ENCODE assay signal across 16 cellular contexts in genomic region chr22:44379817-44380560, GRCh38.
"Had no signal": no experiment of that assay in that cellular context is flagged by ENCODE, and none has a peak within 500 bp of the region (broad histone marks: within the 10 kb centered on the region; RNA-seq: fewer than 3 reads in every experiment).

No MANE protein-coding gene starts in this region.

- H3K4me3 ChIP-seq: SJSA1 had no signal

- H3K4me1 ChIP-seq: SJSA1 had no signal

- H3K4me1 Mint-ChIP-seq: activated CD4-positive, alpha-beta T cell treated with anti-CD3 and anti-CD28 coated beads, Interleukin-2, amount 10 ng/mL, durations not matched to agents 24 days and 14 days; activated naive CD8-positive, alpha-beta T cell treated with anti-CD3 and anti-CD28 coated beads, Interleukin-2, amount 10 ng/mL, durations not matched to agents 7 days and 5 days; naive thymus-derived CD4-positive, alpha-beta T cell had no signal

- H3K27ac ChIP-seq: SJSA1 had no signal

- H3K4me3 Mint-ChIP-seq: activated CD4-positive, alpha-beta T cell treated with anti-CD3 and anti-CD28 coated beads, Interleukin-2, amount 10 ng/mL, durations not matched to agents 24 days and 14 days; activated CD8-positive, alpha-beta T cell treated with anti-CD3 and anti-CD28 coated beads, Interleukin-2, amount 10 ng/mL, durations not matched to agents 7 days and 5 days; activated naive CD8-positive, alpha-beta T cell treated with anti-CD3 and anti-CD28 coated beads, Interleukin-2, amount 10 ng/mL, durations not matched to agents 7 days and 5 days; activated T-cell treated with anti-CD3 and anti-CD28 coated beads, Interleukin-2, amount 50 U/mL, for 72 hours; naive thymus-derived CD4-positive, alpha-beta T cell; T-helper 2 cell treated with Interferon-gamma antibody and Interleukin-4, amounts not matched to agents 5 μg/mL and 100 μg/mL, for 36 hours had no signal

- DNase-seq: activated CD4-positive, alpha-beta T cell treated with anti-CD3 and anti-CD28 coated beads, Interleukin-2, amount 10 ng/mL, durations not matched to agents 24 days and 14 days; activated CD4-positive, CD25-positive, alpha-beta regulatory T cell; activated CD8-positive, alpha-beta memory T cell treated with anti-CD3 and anti-CD28 coated beads, Interleukin-2, amount 50 U/mL, for 4 hours; activated CD8-positive, alpha-beta T cell treated with anti-CD3 and anti-CD28 coated beads, Interleukin-2, amount 10 ng/mL, durations not matched to agents 7 days and 5 days; activated gamma-delta T cell treated with Interleukin-2 at 50 U/mL for 16 hours; activated naive CD8-positive, alpha-beta T cell treated with anti-CD3 and anti-CD28 coated beads, Interleukin-2, amount 10 ng/mL, durations not matched to agents 7 days and 5 days; activated T-cell treated with anti-CD3 and anti-CD28 coated beads, Interleukin-2, amount 50 U/mL, for 72 hours; naive thymus-derived CD4-positive, alpha-beta T cell; retina; stimulated activated CD4-positive, alpha-beta T cell treated with anti-CD3 and anti-CD28 coated beads, Interleukin-4, amount 100 ng/mL, for 24 hours; stimulated activated naive CD4-positive, alpha-beta T cell treated with Interleukin-2 at 50 U/mL for 16 hours; SW 1271; trophoblast cell had no signal

- H3K27ac Mint-ChIP-seq: activated CD4-positive, alpha-beta T cell treated with anti-CD3 and anti-CD28 coated beads, Interleukin-2, amount 10 ng/mL, durations not matched to agents 24 days and 14 days; activated CD8-positive, alpha-beta T cell treated with anti-CD3 and anti-CD28 coated beads, Interleukin-2, amount 10 ng/mL, durations not matched to agents 7 days and 5 days; activated naive CD8-positive, alpha-beta T cell treated with anti-CD3 and anti-CD28 coated beads, Interleukin-2, amount 10 ng/mL, durations not matched to agents 7 days and 5 days; activated T-cell treated with anti-CD3 and anti-CD28 coated beads, Interleukin-2, amount 50 U/mL, for 72 hours; naive thymus-derived CD4-positive, alpha-beta T cell; T-helper 2 cell treated with Interferon-gamma antibody and Interleukin-4, amounts not matched to agents 5 μg/mL and 100 μg/mL, for 36 hours had no signal

- ATAC-seq: activated CD8-positive, alpha-beta T cell treated with anti-CD3 and anti-CD28 coated beads, Interleukin-2, amount 10 ng/mL, durations not matched to agents 7 days and 5 days; activated T-cell treated with anti-CD3 and anti-CD28 coated beads, Interleukin-2, amount 50 U/mL, for 72 hours; naive thymus-derived CD4-positive, alpha-beta T cell had no signal

- H3K9me3 ChIP-seq: SJSA1 had no signal

- H3K36me3 ChIP-seq: SJSA1 had no signal

- H3K27me3 ChIP-seq: SJSA1 had no signal

- FAIRE-seq: endometrium had no signal
